Comparison of ENCODE assay signal across 11 cellular contexts in genomic region chr10:5645944-5646617, GRCh38. TPM values are rescaled to one million over a fixed set of nuclear protein-coding genes. Genes with fewer than 3 reads are reported as not detected.
DNase-seq lines count a peak whose midpoint lies in the region; ATAC-seq and TF ChIP-seq lines count a peak whose summit lies in the region.
"Had no signal": no experiment of that assay in that cellular context is flagged by ENCODE, and none has a peak within 500 bp of the region (broad histone marks: within the 10 kb centered on the region; RNA-seq: fewer than 3 reads in every experiment).

No MANE protein-coding gene starts in this region.

- H3K4me3 Mint-ChIP-seq in activated naive CD4-positive, alpha-beta T cell treated with anti-CD3 and anti-CD28 coated beads for 36 hours: no peak overlapping the region

- H3K36me3 Mint-ChIP-seq in activated naive CD4-positive, alpha-beta T cell treated with anti-CD3 and anti-CD28 coated beads for 36 hours (ENCODE audit: low read depth): peaks cover 13% of the 10 kb centered on the region

- H3K27me3 ChIP-seq in uterus: no peaks in the 10 kb centered on the region
- H3K27me3 ChIP-seq: adrenal gland had no signal

- H3K9me3 ChIP-seq in uterus: no peaks in the 10 kb centered on the region
- H3K9me3 ChIP-seq: adrenal gland had no signal

- H3K9me3 Mint-ChIP-seq in activated naive CD4-positive, alpha-beta T cell treated with anti-CD3 and anti-CD28 coated beads for 36 hours: no peaks in the 10 kb centered on the region

- no peaks in the 10 kb centered on the region for H3K27me3 Mint-ChIP-seq in activated naive CD4-positive, alpha-beta T cell treated with anti-CD3 and anti-CD28 coated beads for 36 hours (ENCODE audit: low read depth)

- TF ChIP-seq POLR2A in uterus (IDR thresholded peaks at IDR 0.05): no peak

- no peak overlapping the region for H3K4me3 ChIP-seq in uterus
- H3K4me3 ChIP-seq: adrenal gland had no signal

- H3K4me1 ChIP-seq in uterus: no peaks in the 10 kb centered on the region

- peaks cover 1% of the 10 kb centered on the region for H3K4me1 Mint-ChIP-seq in activated naive CD4-positive, alpha-beta T cell treated with anti-CD3 and anti-CD28 coated beads for 36 hours (ENCODE audit: low read depth)

- peak; percentile 80 for ATAC-seq in left ventricle myocardium superior

- intact Hi-C loops in left ventricle myocardium superior (cut with micrococcal nuclease): no loop called here
- intact Hi-C loops in posterior vena cava (cut with DNase I): no loop called here
- intact Hi-C loops in uterus (cut with DNase I; ENCODE audit: low total_unique reads): no loop called here
- intact Hi-C loops in activated naive CD4-positive, alpha-beta T cell treated with anti-CD3 and anti-CD28 coated beads for 36 hours (cut with micrococcal nuclease): no loop called here

- peak; percentile 84 for DNase-seq in DMS53 (lab: John Stamatoyannopoulos, UW)
- no peak for DNase-seq in DMS53 treated with DMSO at 0.1 percent for 48 hours (lab: John Stamatoyannopoulos, UW; ENCODE audit: unreplicated experiment)
- DNase-seq in left ventricle myocardium superior: peak; percentile 54
- peak; percentile 76 for DNase-seq in posterior vena cava (ENCODE audit: low spot score)
- DNase-seq in uterus: no peak
- no peak for DNase-seq in NCI-H524 treated with DMSO at 0.1 percent for 48 hours (lab: John Stamatoyannopoulos, UW)
- no peak for DNase-seq in activated naive CD4-positive, alpha-beta T cell treated with anti-CD3 and anti-CD28 coated beads for 36 hours
- DNase-seq in kidney tubule cell (ENCODE audit: low spot score): no peak
- DNase-seq: Calu3, posterior cingulate gyrus had no signal

- no peak for TF ChIP-seq CTCF in uterus (IDR thresholded peaks at IDR 0.05)

- H3K36me3 ChIP-seq in uterus: no peaks in the 10 kb centered on the region

- no peak overlapping the region for H3K27ac Mint-ChIP-seq in activated naive CD4-positive, alpha-beta T cell treated with anti-CD3 and anti-CD28 coated beads for 36 hours

- H3K27ac ChIP-seq in uterus: peak overlapping the region; percentile 69 to 79

- CTCF ChIA-PET in activated naive CD4-positive, alpha-beta T cell treated with anti-CD3 and anti-CD28 coated beads for 36 hours (lab: Charles Lee): interaction anchor here (4.1 kb wide), 1 partner anchor 16 kb away, joined by 15 read pairs; no protein-coding TSS in a partner anchor

RNA-seq across cellular contexts. Expression of gene ASB13, which starts 20.3 kb away (rescaled TPM):
- 16.4 TPM for total RNA-seq in left ventricle myocardium superior
- 10 to 100 TPM; 19.7 to 21.6 TPM for total RNA-seq in posterior vena cava
- total RNA-seq in uterus: 10 to 100 TPM in 3 of 4 donors, 1 to 10 TPM in 1; 8.7 to 25.7 (median 17.9) TPM
- 1 to 10 TPM; 7.0 to 7.2 TPM for total RNA-seq in activated naive CD4-positive, alpha-beta T cell treated with anti-CD3 and anti-CD28 coated beads for 36 hours

RNA-seq across cellular contexts. Expression of gene TASOR2, which starts 38.6 kb away (rescaled TPM):
- total RNA-seq in left ventricle myocardium superior (33.6 TPM), posterior vena cava (10 to 100 TPM; 57.5 to 59.6 TPM), uterus (100 to 1,000 TPM in 2 of 4 donors, 10 to 100 TPM in 2; 32.6 to 128 (median 75.1) TPM)
- 10 to 100 TPM; 36.4 to 37.7 TPM for total RNA-seq in activated naive CD4-positive, alpha-beta T cell treated with anti-CD3 and anti-CD28 coated beads for 36 hours

Comparison
In these comparisons a context has a peak if more than half of its experiments do, and no peak if none do; other contexts are left out.
1. DNase-seq: peak in DMS53 (single experiment), left ventricle myocardium superior (single experiment) and posterior vena cava (single experiment); none in DMS53 treated with DMSO at 0.1 percent for 48 hours (single experiment), uterus (0 of 2), NCI-H524 treated with DMSO at 0.1 percent for 48 hours (single experiment), activated naive CD4-positive, alpha-beta T cell treated with anti-CD3 and anti-CD28 coated beads for 36 hours (single experiment) and kidney tubule cell (single experiment).